Comparison of ENCODE assay signal across 14 cellular contexts in genomic region chr12:31506907-31507306, GRCh38.
DNase-seq lines count a peak whose midpoint lies in the region; ATAC-seq and TF ChIP-seq lines count a peak whose summit lies in the region.
"Had no signal": no experiment of that assay in that cellular context is flagged by ENCODE, and none has a peak within 500 bp of the region (broad histone marks: within the 10 kb centered on the region; RNA-seq: fewer than 3 reads in every experiment).

No MANE protein-coding gene starts in this region.

- H3K4me1 ChIP-seq in NT2/D1 (ENCODE audit: insufficient read depth, insufficient read length) = no peaks in the 10 kb centered on the region
- H3K4me1 ChIP-seq: colonic mucosa had no signal

- H3K4me1 Mint-ChIP-seq in endothelial cell (ENCODE audit: unreplicated experiment) = peaks cover 16% of the 10 kb centered on the region

- DNase-seq in ELF-1 (ENCODE audit: low read depth, low spot score) (peak; percentile 92), NT2/D1 (ENCODE audit: low read depth, low spot score) (peak; percentile 97), endothelial cell (ENCODE audit: low spot score) (no peak), lung microvascular endothelial cell (ENCODE audit: low read depth in 2 of 2) (peak; percentile 49 to 92), kidney glomerular epithelial cell (lab: John Stamatoyannopoulos, UW) (no peak), DMS79 treated with DMSO at 0.1 percent for 48 hours (lab: John Stamatoyannopoulos, UW) (no peak)
- DNase-seq in stimulated activated naive CD4-positive, alpha-beta T cell treated with Interleukin-2 at 50 U/mL for 16 hours (lab: John Stamatoyannopoulos, UW) = no peak
- DNase-seq: colonic mucosa, midbrain, NCI-H2029, ovary had no signal

- H3K27me3 ChIP-seq in NT2/D1 (ENCODE audit: insufficient read depth, insufficient read length) = no peaks in the 10 kb centered on the region
- H3K27me3 ChIP-seq: colonic mucosa, esophagus muscularis mucosa, ovary had no signal

- peak overlapping the region; percentile 49 for H3K27ac Mint-ChIP-seq in endothelial cell (ENCODE audit: unreplicated experiment)
- H3K27ac Mint-ChIP-seq: activated T-helper 1 cell treated with anti-CD3 and anti-CD28 coated beads, Interleukin-12 subunit alpha, Interleukin-12 subunit beta, Interleukin-2, Interleukin-4 antibody, amounts not matched to agents 30 ng/mL and 10 ng/mL and 1 ng/mL, durations not matched to agents 14 hours and 24 hours and 36 hours had no signal

- no peak overlapping the region for H3K9ac ChIP-seq in NT2/D1 (ENCODE audit: insufficient read length, low read depth)

- H3K27me3 Mint-ChIP-seq in endothelial cell (ENCODE audit: unreplicated experiment) = no peaks in the 10 kb centered on the region

- no peaks in the 10 kb centered on the region for H3K36me3 ChIP-seq in NT2/D1 (ENCODE audit: insufficient read depth, insufficient read length, low read length)
- H3K36me3 ChIP-seq: colonic mucosa, esophagus muscularis mucosa, ovary had no signal

- no peaks in the 10 kb centered on the region for H3K36me3 Mint-ChIP-seq in endothelial cell (ENCODE audit: low read depth, unreplicated experiment)

- no peak overlapping the region for H3K4me3 ChIP-seq in NT2/D1 (ENCODE audit: insufficient read length, low read depth)
- H3K4me3 ChIP-seq: colonic mucosa, esophagus muscularis mucosa, ovary had no signal

- no peaks in the 10 kb centered on the region for H3K9me3 Mint-ChIP-seq in endothelial cell (ENCODE audit: unreplicated experiment)
- H3K9me3 Mint-ChIP-seq: activated T-helper 1 cell treated with anti-CD3 and anti-CD28 coated beads, Interleukin-12 subunit alpha, Interleukin-12 subunit beta, Interleukin-2, Interleukin-4 antibody, amounts not matched to agents 30 ng/mL and 10 ng/mL and 1 ng/mL, durations not matched to agents 14 hours and 24 hours and 36 hours had no signal

- peak overlapping the region; percentile 19 for H3K4me3 Mint-ChIP-seq in endothelial cell (ENCODE audit: unreplicated experiment)
- H3K4me3 Mint-ChIP-seq: activated T-helper 1 cell treated with anti-CD3 and anti-CD28 coated beads, Interleukin-12 subunit alpha, Interleukin-12 subunit beta, Interleukin-2, Interleukin-4 antibody, amounts not matched to agents 30 ng/mL and 10 ng/mL and 1 ng/mL, durations not matched to agents 14 hours and 24 hours and 36 hours had no signal

- TF ChIP-seq CTCF in endothelial cell (IDR thresholded peaks at IDR 0.05; ENCODE audit: unreplicated experiment) = no peak

- no peak for ATAC-seq in HG03139 (IDR thresholded peaks at IDR 0.05; ENCODE audit: unreplicated experiment)

- peaks cover 22% of the 10 kb centered on the region for H3K9me3 ChIP-seq in NT2/D1 (ENCODE audit: insufficient read depth, low read length)
- H3K9me3 ChIP-seq: colonic mucosa, ovary had no signal

Comparison
In these comparisons a context has a peak if more than half of its experiments do, and no peak if none do; other contexts are left out.
1. DNase-seq: peak in ELF-1 (single experiment), NT2/D1 (single experiment) and lung microvascular endothelial cell (2 of 2); none in endothelial cell (single experiment), kidney glomerular epithelial cell (single experiment), stimulated activated naive CD4-positive, alpha-beta T cell treated with Interleukin-2 at 50 U/mL for 16 hours (single experiment) and DMS79 treated with DMSO at 0.1 percent for 48 hours (single experiment).